ENCODE assay signal across 33 cellular contexts in genomic region chr5:180381851-180382480, GRCh38. TPM values are rescaled to one million over a fixed set of nuclear protein-coding genes. Genes with fewer than 3 reads are reported as not detected.
"Had no signal": no experiment of that assay in that cellular context is flagged by ENCODE, and none has a peak within 500 bp of the region (broad histone marks: within the 10 kb centered on the region; RNA-seq: fewer than 3 reads in every experiment).

No MANE protein-coding gene starts in this region.

- H3K36me3 Mint-ChIP-seq: activated CD4-positive, alpha-beta memory T cell treated with anti-CD3 and anti-CD28 coated beads for 36 hours; activated naive CD4-positive, alpha-beta T cell treated with anti-CD3 and anti-CD28 coated beads, Interleukin-2, amount 50 U/mL, for 72 hours had no signal

- H2AFZ ChIP-seq: PC-9 had no signal

- ATAC-seq: activated naive CD4-positive, alpha-beta T cell treated with anti-CD3 and anti-CD28 coated beads, Interleukin-2, amount 50 U/mL, for 72 hours; activated T-cell treated with anti-CD3 and anti-CD28 coated beads, Interleukin-2, amount 50 U/mL, for 4 hours; Right ventricle myocardium inferior had no signal

- H3K4me2 ChIP-seq: PC-9 had no signal

- H3K4me3 ChIP-seq: PC-9 had no signal

- H3K4me3 Mint-ChIP-seq: activated B cell treated with CpG ODN at 0.5 μM for 24 hours; activated CD4-positive, alpha-beta memory T cell treated with anti-CD3 and anti-CD28 coated beads for 36 hours; activated naive CD4-positive, alpha-beta T cell treated with anti-CD3 and anti-CD28 coated beads for 36 hours; activated T-cell treated with anti-CD3 and anti-CD28 coated beads, Interleukin-2, amount 50 U/mL, for 4 hours; activated T-helper 1 cell treated with anti-CD3 and anti-CD28 coated beads, Interleukin-12 subunit alpha, Interleukin-12 subunit beta, Interleukin-2, Interleukin-4 antibody, amounts not matched to agents 30 ng/mL and 10 ng/mL and 1 ng/mL, durations not matched to agents 14 hours and 24 hours and 36 hours had no signal

- H3K27me3 ChIP-seq: brain microvascular endothelial cell had no signal

- H3K9me3 Mint-ChIP-seq: activated B cell treated with CpG ODN at 0.5 μM for 24 hours; activated CD4-positive, alpha-beta memory T cell treated with anti-CD3 and anti-CD28 coated beads for 36 hours; activated naive CD4-positive, alpha-beta T cell treated with anti-CD3 and anti-CD28 coated beads for 36 hours; activated naive CD4-positive, alpha-beta T cell treated with anti-CD3 and anti-CD28 coated beads, Interleukin-2, amount 50 U/mL, for 72 hours; activated T-cell treated with anti-CD3 and anti-CD28 coated beads, Interleukin-2, amount 50 U/mL, for 4 hours; activated T-helper 1 cell treated with anti-CD3 and anti-CD28 coated beads, Interleukin-12 subunit alpha, Interleukin-12 subunit beta, Interleukin-2, Interleukin-4 antibody, amounts not matched to agents 30 ng/mL and 10 ng/mL and 1 ng/mL, durations not matched to agents 14 hours and 24 hours and 36 hours had no signal

- H3K27ac ChIP-seq: brain microvascular endothelial cell, PC-9, RWPE1, VCaP had no signal

- H3K27ac Mint-ChIP-seq: activated B cell treated with CpG ODN at 0.5 μM for 24 hours; activated CD4-positive, alpha-beta memory T cell treated with anti-CD3 and anti-CD28 coated beads for 36 hours; activated naive CD4-positive, alpha-beta T cell treated with anti-CD3 and anti-CD28 coated beads for 36 hours; activated naive CD4-positive, alpha-beta T cell treated with anti-CD3 and anti-CD28 coated beads, Interleukin-2, amount 50 U/mL, for 72 hours; activated T-helper 1 cell treated with anti-CD3 and anti-CD28 coated beads, Interleukin-12 subunit alpha, Interleukin-12 subunit beta, Interleukin-2, Interleukin-4 antibody, amounts not matched to agents 30 ng/mL and 10 ng/mL and 1 ng/mL, durations not matched to agents 14 hours and 24 hours and 36 hours had no signal

- H3K36me3 ChIP-seq: brain microvascular endothelial cell had no signal

- DNase-seq: activated B cell treated with CpG ODN at 0.5 μM for 24 hours; activated CD4-positive, alpha-beta memory T cell treated with anti-CD3 and anti-CD28 coated beads for 36 hours; activated CD4-positive, alpha-beta T cell treated with anti-CD3 and anti-CD28 coated beads for 4 hours; activated CD4-positive, alpha-beta T cell treated with anti-CD3 and anti-CD28 coated beads, Interleukin-2, amount 50 U/mL, for 1 hour; activated CD4-positive, CD25-positive, alpha-beta regulatory T cell treated with anti-CD3 and anti-CD28 coated beads, Interleukin-2, amount 50 U/mL, for 72 hours; activated CD8-positive, alpha-beta memory T cell treated with anti-CD3 and anti-CD28 coated beads, Interleukin-2, amount 50 U/mL, for 4 hours; activated gamma-delta T cell treated with Interleukin-2 at 50 U/mL for 16 hours; activated naive CD4-positive, alpha-beta T cell treated with anti-CD3 and anti-CD28 coated beads for 36 hours; activated T-cell treated with anti-CD3 and anti-CD28 coated beads for 4 hours; activated T-cell treated with anti-CD3 and anti-CD28 coated beads, Interleukin-2, amount 50 U/mL, for 4 hours; amniotic stem cell; brain microvascular endothelial cell; Karpas-422; KBM-7; NCI-H1105; NCI-H1417 treated with DMSO at 0.1 percent for 48 hours; NCI-H1694; NCI-H1930; NCI-H2081 treated with DMSO at 0.1 percent for 48 hours; NCI-H345; NCI-H524 treated with DMSO at 0.1 percent for 48 hours; NK-92 treated with Interleukin-12 subunit alpha and Interleukin-12 subunit beta, amount 100 ng/mL, for 24 hours; PC-9; SW 1271; T-helper 1 cell; T-helper 2 cell; T-helper 9 cell had no signal

- H3K27me3 Mint-ChIP-seq: activated B cell treated with CpG ODN at 0.5 μM for 24 hours had no signal

- H3K4me1 Mint-ChIP-seq: activated B cell treated with CpG ODN at 0.5 μM for 24 hours had no signal

RNA-seq across cellular contexts. Expression of gene GFPT2, which starts 28.8 kb away (rescaled TPM):
- total RNA-seq: OCI-LY7 had no signal
